20 cellular contexts compared by ENCODE assay signal in genomic region chr17:73598131-73598680, GRCh38. TPM values are rescaled to one million over a fixed set of nuclear protein-coding genes. Genes with fewer than 3 reads are reported as not detected.
DNase-seq lines count a peak whose midpoint lies in the region; ATAC-seq lines count a peak whose summit lies in the region.
"Had no signal": no experiment of that assay in that cellular context is flagged by ENCODE, and none has a peak within 500 bp of the region (broad histone marks: within the 10 kb centered on the region; RNA-seq: fewer than 3 reads in every experiment).

No MANE protein-coding gene starts in this region.

- peaks cover 56 to 70% (median 68%) of the 10 kb centered on the region in 3 donors for H3K4me1 Mint-ChIP-seq in naive B cell
- peaks cover 72% of the 10 kb centered on the region for H3K4me1 Mint-ChIP-seq in stimulated activated memory B cell treated with anti-CD40 and anti-IgM and Interleukin-4, amounts not matched to agents 10 μg/mL and 1 μg/mL and 100 μg/mL, for 72 hours
- peaks cover 12% of the 10 kb centered on the region for H3K4me1 Mint-ChIP-seq in activated CD4-positive, alpha-beta memory T cell treated with anti-CD3 and anti-CD28 coated beads for 36 hours (ENCODE audit: low read depth)
- H3K4me1 Mint-ChIP-seq: GM23338 had no signal

- H3K27me3 Mint-ChIP-seq in naive B cell = no peaks in the 10 kb centered on the region
- H3K27me3 Mint-ChIP-seq in stimulated activated memory B cell treated with anti-CD40 and anti-IgM and Interleukin-4, amounts not matched to agents 10 μg/mL and 1 μg/mL and 100 μg/mL, for 72 hours = no peaks in the 10 kb centered on the region
- no peaks in the 10 kb centered on the region for H3K27me3 Mint-ChIP-seq in activated CD4-positive, alpha-beta memory T cell treated with anti-CD3 and anti-CD28 coated beads for 36 hours

- intact Hi-C loops in Right ventricle myocardium inferior (cut with DNase I) = no loop called here
- intact Hi-C loops in left ventricle myocardium superior (cut with micrococcal nuclease) = no loop called here
- intact Hi-C loops in activated CD4-positive, alpha-beta memory T cell treated with anti-CD3 and anti-CD28 coated beads for 36 hours (cut with micrococcal nuclease) = no loop called here

- CTCF ChIA-PET in activated CD4-positive, alpha-beta memory T cell treated with anti-CD3 and anti-CD28 coated beads for 36 hours (lab: Charles Lee) = interaction anchor here (0.5 kb wide), 1 partner anchor 115 kb away, joined by 4 read pairs; no protein-coding TSS in a partner anchor

- POLR2A ChIA-PET in activated CD4-positive, alpha-beta memory T cell treated with anti-CD3 and anti-CD28 coated beads for 36 hours (lab: Charles Lee) = no interaction called here

- ATAC-seq in Right ventricle myocardium inferior (no peak), left ventricle myocardium superior (no peak), naive B cell (ENCODE audit: low read depth in 2 of 2) (no peak), GM19395 (IDR thresholded peaks at IDR 0.05; ENCODE audit: unreplicated experiment) (no peak)
- no peak for ATAC-seq in stimulated activated memory B cell treated with anti-CD40 and anti-IgM and Interleukin-4, amounts not matched to agents 10 μg/mL and 1 μg/mL and 100 μg/mL, for 72 hours
- ATAC-seq: A549, GM12878, GM23338, HCT116 had no signal

- peak overlapping the region in 1 of 8 donors; percentile 24 for H3K4me3 Mint-ChIP-seq in naive B cell
- H3K4me3 Mint-ChIP-seq in stimulated activated memory B cell treated with anti-CD40 and anti-IgM and Interleukin-4, amounts not matched to agents 10 μg/mL and 1 μg/mL and 100 μg/mL, for 72 hours = no peak overlapping the region
- H3K4me3 Mint-ChIP-seq in activated CD4-positive, alpha-beta memory T cell treated with anti-CD3 and anti-CD28 coated beads for 36 hours = no peak overlapping the region
- H3K4me3 Mint-ChIP-seq: CD4-positive, alpha-beta memory T cell; GM23338 had no signal

- no peaks in the 10 kb centered on the region for H3K36me3 Mint-ChIP-seq in naive B cell
- peaks cover 5% of the 10 kb centered on the region for H3K36me3 Mint-ChIP-seq in stimulated activated memory B cell treated with anti-CD40 and anti-IgM and Interleukin-4, amounts not matched to agents 10 μg/mL and 1 μg/mL and 100 μg/mL, for 72 hours
- no peaks in the 10 kb centered on the region for H3K36me3 Mint-ChIP-seq in activated CD4-positive, alpha-beta memory T cell treated with anti-CD3 and anti-CD28 coated beads for 36 hours
- H3K36me3 Mint-ChIP-seq: CD4-positive, alpha-beta memory T cell had no signal

- H3K27ac Mint-ChIP-seq in naive B cell = peak overlapping the region; percentile 79 to 95 (median 90)
- peak overlapping the region; percentile 87 for H3K27ac Mint-ChIP-seq in stimulated activated memory B cell treated with anti-CD40 and anti-IgM and Interleukin-4, amounts not matched to agents 10 μg/mL and 1 μg/mL and 100 μg/mL, for 72 hours
- H3K27ac Mint-ChIP-seq in activated CD4-positive, alpha-beta memory T cell treated with anti-CD3 and anti-CD28 coated beads for 36 hours = no peak overlapping the region
- H3K27ac Mint-ChIP-seq: GM23338 had no signal

- H3K9me3 Mint-ChIP-seq in naive B cell = no peaks in the 10 kb centered on the region
- no peaks in the 10 kb centered on the region for H3K9me3 Mint-ChIP-seq in stimulated activated memory B cell treated with anti-CD40 and anti-IgM and Interleukin-4, amounts not matched to agents 10 μg/mL and 1 μg/mL and 100 μg/mL, for 72 hours
- H3K9me3 Mint-ChIP-seq in activated CD4-positive, alpha-beta memory T cell treated with anti-CD3 and anti-CD28 coated beads for 36 hours = no peaks in the 10 kb centered on the region
- H3K9me3 Mint-ChIP-seq: GM23338 had no signal

- DNase-seq in Right ventricle myocardium inferior (ENCODE audit: missing footprints) (peak; percentile 60), left ventricle myocardium superior (no peak), NCI-H1092 (lab: John Stamatoyannopoulos, UW) (peak; percentile 24), naive B cell (no peak), 8988T (no peak)
- DNase-seq in activated CD4-positive, alpha-beta memory T cell treated with anti-CD3 and anti-CD28 coated beads for 36 hours = no peak
- DNase-seq: CD4-positive, alpha-beta memory T cell; GDM1; NCI-H1436; NCI-H2029; NCI-H2171; NCI-H446; NCI-H69; RPMI8226 had no signal

RNA-seq across cellular contexts. Expression of gene SDK2, which starts 46.0 kb away (rescaled TPM):
- total RNA-seq in Right ventricle myocardium inferior = 1.6 TPM
- total RNA-seq in left ventricle myocardium superior = 1.5 TPM
- 1 to 10 TPM in 5 of 6 donors, under 1 TPM in 1; 0.10 to 6.3 (median 1.6) TPM for polyA plus RNA-seq in naive B cell (ENCODE audit: low read depth in 6 of 6)
- total RNA-seq in activated CD4-positive, alpha-beta memory T cell treated with anti-CD3 and anti-CD28 coated beads for 36 hours = under 1 TPM; 0.05 to 0.12 TPM

Comparison
In these comparisons a context has a peak if more than half of its experiments do, and no peak if none do; other contexts are left out.
1. DNase-seq: peak in Right ventricle myocardium inferior (single experiment) and NCI-H1092 (single experiment); none in left ventricle myocardium superior (single experiment), naive B cell (single experiment), 8988T (single experiment) and activated CD4-positive, alpha-beta memory T cell treated with anti-CD3 and anti-CD28 coated beads for 36 hours (single experiment).